Comparison of ENCODE assay signal across 20 cellular contexts in the genomic region with DNA sequence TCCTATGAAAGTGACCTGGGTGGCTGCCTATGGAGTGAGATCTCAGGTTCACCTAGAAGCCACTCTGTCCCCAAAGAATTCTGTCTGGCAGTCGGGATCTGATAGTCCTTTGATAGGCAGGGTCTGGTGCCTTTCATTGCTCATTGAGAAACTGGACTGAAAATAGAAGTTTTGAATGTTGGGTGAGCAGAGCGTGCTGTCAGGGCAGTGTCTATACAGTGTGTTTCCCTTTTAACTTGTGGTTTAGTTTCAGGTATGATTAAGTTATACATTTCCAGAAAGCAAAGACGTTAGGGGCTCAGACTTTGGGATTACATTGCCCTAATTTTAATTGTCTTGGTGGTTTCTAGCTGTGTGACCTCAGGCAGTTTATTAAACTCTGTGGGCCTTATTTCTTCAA.
A peak's percentile ranks its signal among the peaks of the same experiment; 100 is the strongest.
DNase-seq lines count a peak whose midpoint lies in the region; ATAC-seq lines count a peak whose summit lies in the region.
"Had no signal": no experiment of that assay in that cellular context is flagged by ENCODE, and none has a peak within 500 bp of the region (broad histone marks: within the 10 kb centered on the region; RNA-seq: fewer than 3 reads in every experiment).

No MANE protein-coding gene starts in this region.

- DNase-seq in activated CD4-positive, alpha-beta T cell treated with anti-CD3 and anti-CD28 coated beads, Interleukin-2, amount 50 U/mL, for 1 hour, result no peak
- no peak for DNase-seq in NCI-H1436 (lab: John Stamatoyannopoulos, UW)
- DNase-seq in NCI-H2171 treated with DMSO at 0.1 percent for 48 hours (lab: John Stamatoyannopoulos, UW), result no peak
- DNase-seq in midbrain (lab: John Stamatoyannopoulos, UW), result no peak
- DNase-seq: activated B cell treated with CpG ODN at 0.5 μM for 24 hours; activated CD8-positive, alpha-beta memory T cell treated with anti-CD3 and anti-CD28 coated beads for 24 hours; AML-193; endodermal cell; heart right ventricle; mammary epithelial cell; naive thymus-derived CD4-positive, alpha-beta T cell; NCI-H146; NCI-H226; stimulated activated CD4-positive, alpha-beta T cell treated with anti-CD3 and anti-CD28 coated beads, Interleukin-2, amount 100 ng/mL, for 48 hours had no signal

- ATAC-seq in GM19372 (IDR thresholded peaks at IDR 0.05; ENCODE audit: low read depth, unreplicated experiment) (peak; percentile 79), HG02623 (IDR thresholded peaks at IDR 0.05; ENCODE audit: unreplicated experiment) (peak; percentile 68), HG03175 (IDR thresholded peaks at IDR 0.05; ENCODE audit: unreplicated experiment) (peak; percentile 72)
- ATAC-seq: activated naive CD4-positive, alpha-beta T cell treated with anti-CD3 and anti-CD28 coated beads, Interleukin-2, amount 50 U/mL, for 72 hours; HCT116; heart right ventricle; naive thymus-derived CD4-positive, alpha-beta T cell; Panc1 had no signal
